In the genomic region with DNA sequence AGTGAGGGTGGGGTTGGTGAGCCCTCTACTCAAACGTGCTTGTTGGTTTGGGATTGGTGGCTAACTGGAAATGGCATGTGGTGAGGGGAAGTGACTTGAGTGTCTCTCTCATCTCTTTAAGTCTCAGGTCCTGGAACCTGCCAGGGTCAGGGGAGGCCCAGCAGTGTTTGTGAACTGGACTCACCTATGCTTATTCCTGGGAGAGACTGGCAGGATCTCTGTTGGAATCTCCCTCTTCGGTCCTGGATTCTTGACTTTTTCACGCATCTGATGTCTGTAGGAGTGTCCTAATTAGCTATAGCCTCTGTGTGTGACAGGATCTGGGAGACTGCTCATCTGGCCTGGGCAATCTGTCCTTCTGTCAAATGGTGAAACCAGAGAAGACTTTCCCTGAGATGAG, we compare ENCODE assay signal across 25 cellular contexts. TPM values are rescaled to one million over a fixed set of nuclear protein-coding genes. Genes with fewer than 3 reads are reported as not detected.
A peak's percentile ranks its signal among the peaks of the same experiment; 100 is the strongest.
DNase-seq lines count a peak whose midpoint lies in the region; FAIRE-seq and TF ChIP-seq lines count a peak whose summit lies in the region.
"Had no signal": no experiment of that assay in that cellular context is flagged by ENCODE, and none has a peak within 500 bp of the region (broad histone marks: within the 10 kb centered on the region; RNA-seq: fewer than 3 reads in every experiment).

No MANE protein-coding gene starts in this region.

- H3K36me3 Mint-ChIP-seq in osteocyte (ENCODE audit: unreplicated experiment), result no peaks in the 10 kb centered on the region
- H3K36me3 Mint-ChIP-seq: CD8-positive, alpha-beta T cell had no signal

- DNase-seq in AG08396 (ENCODE audit: low spot score) (peak; percentile 2), GM19239 (ENCODE audit: insufficient read length, low spot score) (no peak), bronchial epithelial cell (ENCODE audit: low read depth) (no peak), osteocyte (ENCODE audit: extremely low spot score, unreplicated experiment) (peak; percentile 60), G401 (ENCODE audit: low spot score) (no peak), activated gamma-delta T cell (lab: John Stamatoyannopoulos, UW) (no peak), COLO668 (lab: John Stamatoyannopoulos, UW; ENCODE audit: unreplicated experiment) (no peak)
- DNase-seq: 8988T; ACHN; AML-193; CD4-positive, alpha-beta T cell; CD8-positive, alpha-beta T cell; COR-L47; DMS 273 treated with DMSO at 0.1 percent for 48 hours; DMS153; DMS53; DMS79; DND-41; EL; GF-D8 had no signal

- in situ Hi-C loops in G401 (cut with HindIII; ENCODE audit: low sequenced_read_pairs), result no loop called here

- no peaks in the 10 kb centered on the region for H3K4me1 Mint-ChIP-seq in osteocyte (ENCODE audit: unreplicated experiment)
- H3K4me1 Mint-ChIP-seq: B cell had no signal

- TF ChIP-seq CTCF in bronchial epithelial cell (IDR thresholded peaks at IDR 0.05; ENCODE audit: insufficient read depth, low read length, severe bottlenecking) (no peak), osteocyte (IDR thresholded peaks at IDR 0.05) (no peak)

- H3K36me3 ChIP-seq in bronchial epithelial cell (ENCODE audit: control insufficient read depth, insufficient read depth, low read length), result no peaks in the 10 kb centered on the region
- H3K36me3 ChIP-seq: BLaER1 treated with 17β-estradiol and CSF1 and Interleukin-3, amounts not matched to agents 10 nM and 100 nM had no signal

- H3K4me3 ChIP-seq in bronchial epithelial cell (ENCODE audit: low read depth, low read length), result no peak overlapping the region
- H3K4me3 ChIP-seq: BLaER1 treated with 17β-estradiol and CSF1 and Interleukin-3, amounts not matched to agents 10 nM and 100 nM had no signal

- H3K4me3 Mint-ChIP-seq in osteocyte (ENCODE audit: unreplicated experiment), result no peak overlapping the region
- H3K4me3 Mint-ChIP-seq: B cell; CD4-positive, alpha-beta T cell; CD8-positive, alpha-beta T cell had no signal

- no peaks in the 10 kb centered on the region for H3K27me3 Mint-ChIP-seq in osteocyte (ENCODE audit: unreplicated experiment)
- H3K27me3 Mint-ChIP-seq: B cell; CD4-positive, alpha-beta T cell had no signal

- no peak overlapping the region for H3K27ac Mint-ChIP-seq in osteocyte (ENCODE audit: unreplicated experiment)
- H3K27ac Mint-ChIP-seq: B cell; CD4-positive, alpha-beta T cell; CD8-positive, alpha-beta T cell had no signal

- peak; percentile 8 for FAIRE-seq in GM19239 (lab: Jason Lieb, UNC)
- FAIRE-seq in bronchial epithelial cell (lab: Jason Lieb, UNC), result peak; percentile 81
- FAIRE-seq: A204.1, G401.6, GM12891 had no signal

- no peaks in the 10 kb centered on the region for H3K27me3 ChIP-seq in bronchial epithelial cell (ENCODE audit: control insufficient read depth, insufficient read depth, low read length)

- no peaks in the 10 kb centered on the region for H3K9me3 Mint-ChIP-seq in osteocyte (ENCODE audit: unreplicated experiment)
- H3K9me3 Mint-ChIP-seq: CD4-positive, alpha-beta T cell; CD8-positive, alpha-beta T cell had no signal

RNA-seq across cellular contexts. Expression of a gene that starts 7.2 kb away (rescaled TPM):
- 117 and 159 TPM in 2 replicates for total RNA-seq in bronchial epithelial cell
- total RNA-seq in osteocyte, result 17.2 and 18.2 TPM in 2 replicates
- total RNA-seq in G401 (2014; rRNA removed; shearing (Covaris generic)), result 9.2 and 11.2 TPM in 2 replicates

Comparison
In these comparisons a context has a peak if more than half of its experiments do, and no peak if none do; other contexts are left out.
1. DNase-seq: peak in AG08396 (single experiment) and osteocyte (single experiment); none in GM19239 (single experiment), bronchial epithelial cell (single experiment), G401 (single experiment), activated gamma-delta T cell (single experiment) and COLO668 (single experiment).